Comparison of ENCODE assay signal across 13 cellular contexts in genomic region chr3:29319262-29319661, GRCh38. TPM values are rescaled to one million over a fixed set of nuclear protein-coding genes. Genes with fewer than 3 reads are reported as not detected.
A peak's percentile ranks its signal among the peaks of the same experiment; 100 is the strongest.
DNase-seq lines count a peak whose midpoint lies in the region; ATAC-seq, FAIRE-seq and TF ChIP-seq lines count a peak whose summit lies in the region.
"Had no signal": no experiment of that assay in that cellular context is flagged by ENCODE, and none has a peak within 500 bp of the region (broad histone marks: within the 10 kb centered on the region; RNA-seq: fewer than 3 reads in every experiment).

No MANE protein-coding gene starts in this region.

- CTCF ChIA-PET in GM12878 (lab: Yijun Ruan, JAX): interaction anchor here (1.0 to 2.4 kb wide), 3 partner anchors 10 to 34 kb away, joined by 4 to 6 read pairs (median 6); no protein-coding TSS in a partner anchor

- H3K79me2 ChIP-seq in GM12878 (ENCODE audit: control insufficient read depth, insufficient read depth, low read length) (no peaks in the 10 kb centered on the region; the same call in 1 of the 2 replicates), hepatocyte (peaks cover 65% of the 10 kb centered on the region)

- intact Hi-C loops in GM12878 (cut with micrococcal nuclease; ENCODE audit: unreplicated experiment): loop anchor here (2.0 kb wide), 1 partner anchor 36 kb away; no protein-coding TSS in a partner anchor

- H3K4me1 Mint-ChIP-seq in nephron progenitor cell: peaks cover 20% of the 10 kb centered on the region
- H3K4me1 Mint-ChIP-seq: activated naive CD4-positive, alpha-beta T cell treated with anti-CD3 and anti-CD28 coated beads, Interleukin-2, amount 50 U/mL, for 24 hours had no signal

- H3K4me3 ChIP-seq in GM12878 (no peak overlapping the region), hepatocyte (no peak overlapping the region)
- H3K4me3 ChIP-seq: upper lobe of right lung had no signal

- in situ Hi-C loops in GM12878 (cut with MboI): no loop called here

- H3K9me3 ChIP-seq in GM12878 (replicated peaks; ENCODE audit: control insufficient read depth, insufficient read depth, low read length) (no peaks in the 10 kb centered on the region; the same call in 2 of the 3 replicates), hepatocyte (ENCODE audit: low read depth) (no peaks in the 10 kb centered on the region)
- H3K9me3 ChIP-seq: upper lobe of right lung had no signal

- no peak overlapping the region for H3K4me3 Mint-ChIP-seq in nephron progenitor cell
- H3K4me3 Mint-ChIP-seq: activated B cell treated with CpG ODN at 0.5 μM for 24 hours; activated naive CD4-positive, alpha-beta T cell treated with anti-CD3 and anti-CD28 coated beads, Interleukin-2, amount 50 U/mL, for 24 hours; naive B cell had no signal

- ATAC-seq in GM18858 (IDR thresholded peaks at IDR 0.05; ENCODE audit: unreplicated experiment) (peak; percentile 69), GM21528 (IDR thresholded peaks at IDR 0.05; ENCODE audit: low FRiP score, unreplicated experiment) (peak; percentile 86), HG03135 (IDR thresholded peaks at IDR 0.05; ENCODE audit: unreplicated experiment) (peak; percentile 71), GM12878 (peak; percentile 91)
- ATAC-seq: upper lobe of right lung had no signal

- no TSS peak for BruUV-seq in GM12878 (replicated peaks; lab: Mats Ljungman, UMichigan)

- TF ChIP-seq RAD21 in GM12878 (IDR thresholded peaks at IDR 0.05; ENCODE audit: insufficient read depth, low read depth, low read length): no peak

- H3K36me3 Mint-ChIP-seq in nephron progenitor cell (ENCODE audit: low read depth): no peaks in the 10 kb centered on the region
- H3K36me3 Mint-ChIP-seq: activated naive CD4-positive, alpha-beta T cell treated with anti-CD3 and anti-CD28 coated beads, Interleukin-2, amount 50 U/mL, for 24 hours; naive B cell had no signal

- no peak; a peak in 1 of 4 replicates for TF ChIP-seq EP300 in GM12878 (IDR thresholded peaks at IDR 0.05; ENCODE audit: borderline replicate concordance in 1 of 2, control insufficient read depth in 1 of 2, low read depth in 2 of 2, low read length in 2 of 2)

- H3K4me1 ChIP-seq in GM12878 (ENCODE audit: control insufficient read depth, insufficient read depth, low read length) (peaks cover 5% of the 10 kb centered on the region; the same call in 1 of the 2 replicates), hepatocyte (ENCODE audit: insufficient read depth) (peaks cover 4% of the 10 kb centered on the region)

- FAIRE-seq in GM12878 (lab: Jason Lieb, UNC): peak; percentile 89

- SMC1A ChIA-PET in GM12878 (lab: Charles Lee; ENCODE audit: uncharacterized antibody, unreplicated experiment): interaction anchor here (1.0 to 20.7 kb wide), 12 partner anchors 10 to 142 kb away, joined by 3 to 307 read pairs (median 4); no protein-coding TSS in a partner anchor

- H3K27ac ChIP-seq in GM12878 (ENCODE audit: control insufficient read depth, insufficient read depth) (no peak overlapping the region), hepatocyte (no peak overlapping the region)
- H3K27ac ChIP-seq: upper lobe of right lung had no signal

- no peaks in the 10 kb centered on the region for H3K36me3 ChIP-seq in GM12878 (ENCODE audit: control insufficient read depth in 2 of 2, insufficient read depth in 2 of 2, low read length in 1 of 2)
- no peaks in the 10 kb centered on the region for H3K36me3 ChIP-seq in hepatocyte (replicated peaks; ENCODE audit: insufficient read depth, low read depth)
- H3K36me3 ChIP-seq: upper lobe of right lung had no signal

- H2AFZ ChIP-seq in GM12878 (ENCODE audit: control insufficient read depth, low read depth, low read length): no peak overlapping the region; the same call in 1 of the 2 replicates
- H2AFZ ChIP-seq in hepatocyte: no peak overlapping the region

- POLR2A ChIA-PET in GM12878 (lab: Charles Lee): interaction anchor here (1.0 to 2.7 kb wide), 6 partner anchors 12 to 36 kb away, joined by 3 to 14 read pairs (median 8); no protein-coding TSS in a partner anchor

- no peak overlapping the region for H3K27ac Mint-ChIP-seq in nephron progenitor cell
- H3K27ac Mint-ChIP-seq: activated B cell treated with CpG ODN at 0.5 μM for 24 hours; activated naive CD4-positive, alpha-beta T cell treated with anti-CD3 and anti-CD28 coated beads, Interleukin-2, amount 50 U/mL, for 24 hours; naive B cell had no signal

- DNase-seq in GM12878 (ENCODE audit: low read depth, low spot score): peak; percentile 55
- no peak for DNase-seq in nephron progenitor cell
- DNase-seq in hepatocyte (ENCODE audit: low spot score): no peak
- no peak for DNase-seq in NCI-H2196 (lab: John Stamatoyannopoulos, UW; ENCODE audit: unreplicated experiment)
- DNase-seq in stimulated activated CD4-positive, alpha-beta T cell treated with anti-CD3 and anti-CD28 coated beads, Interleukin-2, amount 100 ng/mL, for 48 hours: no peak
- DNase-seq: activated B cell treated with CpG ODN at 0.5 μM for 24 hours; effector CD8-positive, alpha-beta T cell; naive B cell; upper lobe of right lung had no signal

- H3K9me2 ChIP-seq in hepatocyte (replicated peaks; ENCODE audit: insufficient read depth): no peaks in the 10 kb centered on the region

- H4K20me1 ChIP-seq in GM12878 (ENCODE audit: control insufficient read depth, insufficient read depth): no peaks in the 10 kb centered on the region
- no peaks in the 10 kb centered on the region for H4K20me1 ChIP-seq in hepatocyte (ENCODE audit: insufficient read depth, poor library complexity, severe bottlenecking)

- H3K9me3 Mint-ChIP-seq in nephron progenitor cell: no peaks in the 10 kb centered on the region
- H3K9me3 Mint-ChIP-seq: activated B cell treated with CpG ODN at 0.5 μM for 24 hours; activated naive CD4-positive, alpha-beta T cell treated with anti-CD3 and anti-CD28 coated beads, Interleukin-2, amount 50 U/mL, for 24 hours; naive B cell had no signal

- TF ChIP-seq POLR2A in GM12878 (IDR thresholded peaks at IDR 0.05; ENCODE audit: low read depth, low read length): no peak

- 1% methylated on average over 4 of the region's 4 CpGs for WGBS in GM12878 (ENCODE audit: insufficient coverage, insufficient replicate concordance, low lambda C conversion rate, missing lambda C conversion rate)
- WGBS in hepatocyte (ENCODE audit: low lambda C conversion rate, missing lambda C conversion rate): 89% methylated on average over 4 of the region's 4 CpGs

- H3K27me3 ChIP-seq in GM12878 (replicated peaks in 1 of 2; ENCODE audit: control insufficient read depth in 2 of 2, insufficient read depth in 2 of 2, low read length in 1 of 2) (no peaks in the 10 kb centered on the region), hepatocyte (no peaks in the 10 kb centered on the region)
- H3K27me3 ChIP-seq: upper lobe of right lung had no signal

- H3K4me2 ChIP-seq in GM12878 (ENCODE audit: control insufficient read depth, insufficient read depth) (peak overlapping the region; percentile 63), hepatocyte (no peak overlapping the region)

- TF ChIP-seq CTCF in GM12878 (IDR thresholded peaks at IDR 0.05 in 2 of 3, conservative IDR thresholded peaks at IDR 0.05 in 1 of 3; ENCODE audit: control insufficient read depth in 2 of 3, extremely low read depth in 1 of 3, insufficient read depth in 1 of 3, low read depth in 3 of 3, low read length in 3 of 3) (no peak), nephron progenitor cell (IDR thresholded peaks at IDR 0.05) (no peak), hepatocyte (IDR thresholded peaks at IDR 0.05; ENCODE audit: poor library complexity) (no peak)

- no peak overlapping the region for H3K9ac ChIP-seq in GM12878 (ENCODE audit: control insufficient read depth, insufficient read depth, low read length)

- RAD21 ChIA-PET in GM12878 (lab: Charles Lee; ENCODE audit: unreplicated experiment): interaction anchor here (1.1 to 6.2 kb wide), 8 partner anchors 13 to 111 kb away, joined by 4 to 51 read pairs (median 6); partner anchors contain the start of gene RBMS3

- H3K27me3 Mint-ChIP-seq in nephron progenitor cell (ENCODE audit: low read depth, poor library complexity): no peaks in the 10 kb centered on the region
- H3K27me3 Mint-ChIP-seq: activated B cell treated with CpG ODN at 0.5 μM for 24 hours; activated naive CD4-positive, alpha-beta T cell treated with anti-CD3 and anti-CD28 coated beads, Interleukin-2, amount 50 U/mL, for 24 hours; naive B cell had no signal

TF ChIP-seq in GM12878, 131 proteins besides CTCF, POLR2A, EP300 and RAD21 (continues in another document):
- TF ChIP-seq ATF7 (IDR thresholded peaks at IDR 0.05; ENCODE audit: low read depth): peak; percentile 23; the same call in 1 of the 2 replicates
- TF ChIP-seq NBN (IDR thresholded peaks at IDR 0.05): 0 out of 2 replicates have a peak, but pooled peaks have one; percentile 34

RNA-seq across cellular contexts. Expression of gene RBMS3, which starts 38.4 kb away (rescaled TPM):
- total RNA-seq in GM12878 (2013; cell fraction: nucleolus; rRNA removed): 56.8 and 65.8 TPM in 2 replicates
- total RNA-seq in GM12878 (2014; rRNA removed) (3.8 and 4.8 TPM in 2 replicates), GM12878 (2014; rRNA removed; fragmentation: Illumina TruSeq; extraction: Trizol) (3.1 and 4.2 TPM in 2 replicates), GM12878 (2021) (3.4 and 4.4 TPM in 2 replicates), hepatocyte (31.4 and 37.1 TPM in 2 replicates)
- 0.67 TPM for polyA plus RNA-seq in GM12878 (2011; ENCODE audit: low read depth)
- polyA plus RNA-seq in GM12878 (2011; rRNA removed) (4.0 and 4.7 TPM in 2 replicates), GM12878 (2014; fragmentation: Illumina TruSeq; extraction: Trizol) (1.3 and 1.7 TPM in 2 replicates), GM12878 (2014; fragmentation: Nextera tagmentation; extraction: Ambion mirVana) (1 to 10 TPM; 1.3 to 4.3 TPM), GM12878 (2014; rRNA removed) (0.79 and 1.3 TPM in 2 replicates), GM12878 (2016; fragmentation: Nextera tagmentation; extraction: Ambion mirVana) (1 to 10 TPM; 1.3 to 3.0 TPM), hepatocyte (32.6 and 34.9 TPM in 2 replicates)
- polyA plus RNA-seq in GM12878 (2011; cell fraction: cytosol; rRNA removed): 3.5 and 4.0 TPM in 2 replicates
- polyA plus RNA-seq in GM12878 (2011; cell fraction: nucleus; rRNA removed): 9.4 and 12.8 TPM in 2 replicates
- polyA plus RNA-seq in GM12878 (2012): 1.8 and 2.0 TPM in 2 replicates
- 31.4 and 38.2 TPM in 2 replicates for polyA minus RNA-seq in GM12878 (2011; rRNA and poly(A)+ RNA removed)
- polyA minus RNA-seq in GM12878 (2011; cell fraction: cytosol; rRNA and poly(A)+ RNA removed): 6.5 and 7.1 TPM in 2 replicates
- polyA minus RNA-seq in GM12878 (2011; cell fraction: nucleus; rRNA and poly(A)+ RNA removed): 30.6 and 45.5 TPM in 2 replicates
